ENCODE assay signal across 21 cellular contexts in the genomic region with DNA sequence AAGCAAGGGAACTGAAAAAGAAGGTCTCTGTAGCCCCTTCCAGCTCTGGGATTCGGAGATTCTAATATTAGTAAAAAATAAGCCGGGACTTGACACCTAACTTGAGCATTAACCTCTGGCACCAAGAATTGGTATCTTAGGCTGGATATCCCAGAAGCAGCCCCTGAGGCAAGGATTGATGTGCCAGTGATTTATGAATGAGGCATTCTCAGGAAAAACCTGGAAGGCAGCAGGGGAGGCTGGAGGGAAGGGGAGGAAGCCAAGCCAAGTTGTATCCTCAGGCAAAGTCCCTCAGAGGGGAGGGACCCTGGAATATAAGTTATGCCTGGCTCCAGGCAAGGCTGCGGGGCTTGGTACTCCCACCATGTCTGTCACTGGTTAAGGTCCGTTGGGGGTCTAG. TPM values are rescaled to one million over a fixed set of nuclear protein-coding genes. Genes with fewer than 3 reads are reported as not detected.
"Had no signal": no experiment of that assay in that cellular context is flagged by ENCODE, and none has a peak within 500 bp of the region (broad histone marks: within the 10 kb centered on the region; RNA-seq: fewer than 3 reads in every experiment).

No MANE protein-coding gene starts in this region.

- H3K27me3 ChIP-seq: thyroid gland had no signal

- DNase-seq: activated CD4-positive, alpha-beta memory T cell treated with anti-CD3 and anti-CD28 coated beads, Interleukin-2, amount 10 ng/mL, durations not matched to agents 7 days and 5 days; activated CD4-positive, alpha-beta T cell treated with anti-CD3 and anti-CD28 coated beads, Interleukin-2, amount 10 ng/mL, durations not matched to agents 24 days and 14 days; activated effector memory CD4-positive, alpha-beta T cell treated with anti-CD3 and anti-CD28 coated beads, Interleukin-2, amount 50 U/mL, for 16 hours; activated naive CD4-positive, alpha-beta T cell treated with anti-CD3 and anti-CD28 coated beads, Interleukin-2, amount 10 ng/mL, durations not matched to agents 7 days and 5 days; activated T-cell treated with anti-CD3 and anti-CD28 coated beads, Interleukin-2, amount 50 U/mL, for 72 hours; amygdala; heart left ventricle; islet precursor cell; naive B cell; retina; sigmoid colon; stimulated activated CD4-positive, alpha-beta T cell treated with anti-CD3 and anti-CD28 coated beads, Interleukin-4, amount 100 ng/mL, for 1 hour; stimulated activated naive CD4-positive, alpha-beta T cell treated with Interleukin-2 at 50 U/mL for 16 hours; substantia nigra; T-helper 17 cell; thyroid gland had no signal

- H3K9me3 ChIP-seq: heart left ventricle, sigmoid colon, thyroid gland had no signal

- H3K36me3 Mint-ChIP-seq: activated naive CD4-positive, alpha-beta T cell treated with anti-CD3 and anti-CD28 coated beads, Interleukin-2, amount 10 ng/mL, durations not matched to agents 7 days and 5 days had no signal

- H3K4me1 Mint-ChIP-seq: activated CD4-positive, alpha-beta memory T cell treated with anti-CD3 and anti-CD28 coated beads, Interleukin-2, amount 10 ng/mL, durations not matched to agents 7 days and 5 days; activated CD4-positive, alpha-beta T cell treated with anti-CD3 and anti-CD28 coated beads, Interleukin-2, amount 10 ng/mL, durations not matched to agents 24 days and 14 days; activated naive CD4-positive, alpha-beta T cell treated with anti-CD3 and anti-CD28 coated beads, Interleukin-2, amount 10 ng/mL, durations not matched to agents 7 days and 5 days; T-helper 17 cell had no signal

- H3K27ac Mint-ChIP-seq: activated CD4-positive, alpha-beta memory T cell treated with anti-CD3 and anti-CD28 coated beads, Interleukin-2, amount 10 ng/mL, durations not matched to agents 7 days and 5 days; activated CD4-positive, alpha-beta T cell treated with anti-CD3 and anti-CD28 coated beads, Interleukin-2, amount 10 ng/mL, durations not matched to agents 24 days and 14 days; activated naive CD4-positive, alpha-beta T cell treated with anti-CD3 and anti-CD28 coated beads, Interleukin-2, amount 10 ng/mL, durations not matched to agents 7 days and 5 days; activated T-cell treated with anti-CD3 and anti-CD28 coated beads, Interleukin-2, amount 50 U/mL, for 72 hours; progenitor cell of endocrine pancreas; T-helper 17 cell had no signal

- H3K36me3 ChIP-seq: cardiac muscle cell, sigmoid colon, thyroid gland had no signal

- H3K27me3 Mint-ChIP-seq: naive B cell had no signal

- H3K4me3 ChIP-seq: cardiac muscle cell, heart left ventricle, lung, sigmoid colon, smooth muscle cell, thyroid gland had no signal

- H3K27ac ChIP-seq: cardiac muscle cell, heart left ventricle, sigmoid colon had no signal

- H3K4me3 Mint-ChIP-seq: activated CD4-positive, alpha-beta memory T cell treated with anti-CD3 and anti-CD28 coated beads, Interleukin-2, amount 10 ng/mL, durations not matched to agents 7 days and 5 days; activated CD4-positive, alpha-beta T cell treated with anti-CD3 and anti-CD28 coated beads, Interleukin-2, amount 10 ng/mL, durations not matched to agents 24 days and 14 days; activated naive CD4-positive, alpha-beta T cell treated with anti-CD3 and anti-CD28 coated beads, Interleukin-2, amount 10 ng/mL, durations not matched to agents 7 days and 5 days; activated T-cell treated with anti-CD3 and anti-CD28 coated beads, Interleukin-2, amount 50 U/mL, for 72 hours; naive B cell; T-helper 17 cell had no signal

- H3K9me3 Mint-ChIP-seq: activated CD4-positive, alpha-beta memory T cell treated with anti-CD3 and anti-CD28 coated beads, Interleukin-2, amount 10 ng/mL, durations not matched to agents 7 days and 5 days; activated CD4-positive, alpha-beta T cell treated with anti-CD3 and anti-CD28 coated beads, Interleukin-2, amount 10 ng/mL, durations not matched to agents 24 days and 14 days; activated naive CD4-positive, alpha-beta T cell treated with anti-CD3 and anti-CD28 coated beads, Interleukin-2, amount 10 ng/mL, durations not matched to agents 7 days and 5 days; activated T-cell treated with anti-CD3 and anti-CD28 coated beads, Interleukin-2, amount 50 U/mL, for 72 hours; naive B cell had no signal

RNA-seq across cellular contexts. Expression of gene LMO2, which starts 30.0 kb away (rescaled TPM):
- total RNA-seq: activated CD4-positive, alpha-beta memory T cell treated with anti-CD3 and anti-CD28 coated beads, Interleukin-2, amount 10 ng/mL, durations not matched to agents 7 days and 5 days; activated CD4-positive, alpha-beta T cell treated with anti-CD3 and anti-CD28 coated beads, Interleukin-2, amount 10 ng/mL, durations not matched to agents 24 days and 14 days; activated T-cell treated with anti-CD3 and anti-CD28 coated beads, Interleukin-2, amount 50 U/mL, for 72 hours; chondrocyte had no signal
